12 cellular contexts compared by ENCODE assay signal in the genomic region with DNA sequence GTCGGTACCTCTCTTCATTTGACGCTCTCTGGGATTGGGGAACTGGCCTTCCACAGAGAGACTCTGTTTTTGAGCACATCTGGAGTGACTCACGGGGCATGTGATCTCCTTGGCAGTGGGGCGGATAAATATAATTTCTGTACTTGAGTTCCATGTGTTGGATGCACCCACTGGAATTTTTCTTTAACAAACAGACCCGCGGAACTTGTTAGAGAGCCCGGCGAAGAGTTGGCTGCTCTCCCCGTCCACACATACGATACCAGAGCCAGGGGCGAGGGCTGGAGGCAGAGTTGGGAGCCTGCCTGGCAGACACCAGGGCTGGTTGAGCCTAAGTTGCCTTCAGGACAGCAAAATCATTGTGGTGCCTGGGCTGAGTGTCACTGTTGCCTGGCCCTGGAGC. TPM values are rescaled to one million over a fixed set of nuclear protein-coding genes. Genes with fewer than 3 reads are reported as not detected.
DNase-seq lines count a peak whose midpoint lies in the region; ATAC-seq, FAIRE-seq and TF ChIP-seq lines count a peak whose summit lies in the region.
"Had no signal": no experiment of that assay in that cellular context is flagged by ENCODE, and none has a peak within 500 bp of the region (broad histone marks: within the 10 kb centered on the region; RNA-seq: fewer than 3 reads in every experiment).

A gene (minus strand): TSS at position 44 of the 400 bp plus-strand sequence. CDS start 233 bp downstream, outside the sequence.

- peak within 1 kb of the TSS; percentile 88 for H3K27ac ChIP-seq in rectal smooth muscle tissue (ENCODE audit: low read depth, low read length)
- H3K27ac ChIP-seq: BLaER1 had no signal

- no peak within 1 kb of the TSS for H3K9ac ChIP-seq in rectal smooth muscle tissue (ENCODE audit: low read length)
- H3K9ac ChIP-seq: BLaER1 had no signal

- intact Hi-C loops in Right ventricle myocardium superior (cut with DNase I): no loop called here

- ATAC-seq in Right ventricle myocardium superior (ENCODE audit: poor library complexity) (peak; percentile 80), GM21529 (IDR thresholded peaks at IDR 0.05; ENCODE audit: unreplicated experiment) (no peak)
- ATAC-seq: T-cell had no signal

- H3K4me3 ChIP-seq in rectal smooth muscle tissue (ENCODE audit: low read length): peak within 1 kb of the TSS; percentile 55
- H3K4me3 ChIP-seq: BLaER1 had no signal

- H3K4me1 ChIP-seq in rectal smooth muscle tissue (ENCODE audit: control insufficient read depth, insufficient read depth, low read length): peaks cover 9% of the 10 kb centered on the region

- H3K36me3 ChIP-seq in rectal smooth muscle tissue (ENCODE audit: control insufficient read depth, insufficient read depth, low read length): no peaks in the 10 kb centered on the region
- H3K36me3 ChIP-seq: BLaER1 had no signal

- DNase-seq in AG09319 (ENCODE audit: extremely low read depth, low read depth): peak; percentile 85
- DNase-seq in amniotic stem cell (lab: John Stamatoyannopoulos, UW): peak; percentile 34
- DNase-seq in Right ventricle myocardium superior: peak; percentile 84
- no peak for DNase-seq in NCI-H187 (lab: John Stamatoyannopoulos, UW)
- no peak for DNase-seq in frontal cortex (ENCODE audit: low spot score in 2 of 2)
- no peak for DNase-seq in NCI-H69 (lab: John Stamatoyannopoulos, UW)
- DNase-seq: T-cell had no signal

- H3K27me3 ChIP-seq in rectal smooth muscle tissue (ENCODE audit: control insufficient read depth, insufficient read depth, low read length): no peaks in the 10 kb centered on the region
- H3K27me3 ChIP-seq: BLaER1 had no signal

- TF ChIP-seq CTCF in AG09319 (IDR thresholded peaks at IDR 0.05; ENCODE audit: low read depth, low read length): no peak

- no peak for FAIRE-seq in frontal cortex (lab: Jason Lieb, UNC)

RNA-seq across cellular contexts. Expression of the gene that starts here (rescaled TPM):
- total RNA-seq in Right ventricle myocardium superior (5.9 TPM), frontal cortex (not detected)
- total RNA-seq: cerebellum, NCI-H460, T-cell had no signal

Comparison
In these comparisons a context has a peak if more than half of its experiments do, and no peak if none do; other contexts are left out.
1. DNase-seq: peak in AG09319 (single experiment), amniotic stem cell (single experiment) and Right ventricle myocardium superior (single experiment); none in NCI-H187 (0 of 2), frontal cortex (0 of 2) and NCI-H69 (single experiment).